Comparison of ENCODE assay signal across 8 cellular contexts in the genomic region with DNA sequence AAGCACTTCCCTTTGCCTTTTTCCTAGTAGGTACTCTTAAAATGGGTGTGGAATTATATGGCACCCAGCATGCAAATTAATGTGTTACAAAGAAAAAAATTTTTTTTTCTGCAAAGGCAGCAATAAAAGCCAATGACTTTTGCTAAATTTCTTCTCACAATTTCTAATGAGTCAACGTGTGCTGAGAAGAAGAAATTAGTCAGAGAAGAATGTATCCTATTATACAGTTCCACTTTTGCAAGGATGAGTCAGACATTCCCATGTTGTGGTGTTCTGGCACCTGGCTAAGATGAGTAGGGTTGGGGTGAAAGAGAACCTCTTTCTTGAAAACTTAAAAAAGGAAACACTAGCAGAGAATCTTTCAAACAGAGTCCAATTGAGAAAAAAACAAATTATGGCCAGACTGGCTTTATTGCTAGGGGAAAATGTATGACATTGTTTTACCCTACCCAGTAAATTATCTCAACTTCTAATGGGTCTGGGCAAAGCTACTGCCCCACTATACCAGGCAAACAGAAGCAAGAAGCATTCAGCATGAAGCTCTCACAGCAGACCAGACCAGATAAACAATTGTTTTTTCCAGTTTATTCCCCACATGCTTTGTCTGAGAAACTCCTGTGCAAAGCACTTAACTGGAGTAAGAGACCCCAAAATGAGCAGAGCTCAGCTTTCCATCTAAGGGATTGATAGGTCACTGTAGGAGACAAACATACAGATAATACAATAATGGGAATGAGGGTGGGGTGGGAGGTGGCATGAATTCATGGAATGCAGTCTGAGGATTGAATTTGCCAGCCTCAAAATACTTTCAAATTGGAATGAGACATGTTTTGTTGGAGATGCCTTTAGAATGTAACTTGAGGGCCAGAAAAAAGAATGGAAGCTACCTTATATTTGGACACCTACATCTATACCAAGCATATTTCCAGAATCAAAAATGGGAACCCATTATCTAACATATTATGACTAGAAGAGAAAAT.
DNase-seq lines count a peak whose midpoint lies in the region; ATAC-seq lines count a peak whose summit lies in the region.

No MANE protein-coding gene starts in this region.

- peak overlapping the region; percentile 35 for H3K4me3 Mint-ChIP-seq in activated T-helper 17 cell treated with anti-CD3 and anti-CD28 coated beads, Interleukin-2, amount 50 U/mL, for 72 hours
- H3K4me3 Mint-ChIP-seq in stimulated activated memory B cell treated with anti-CD40 and anti-IgM and Interleukin-4, amounts not matched to agents 10 μg/mL and 1 μg/mL and 100 μg/mL, for 72 hours, result no peak overlapping the region

- ATAC-seq in HG02623 (IDR thresholded peaks at IDR 0.05; ENCODE audit: unreplicated experiment), result peak; percentile 55
- peak; percentile 98 for ATAC-seq in activated T-helper 17 cell treated with anti-CD3 and anti-CD28 coated beads, Interleukin-2, amount 50 U/mL, for 72 hours (replicated peaks)
- no peak for ATAC-seq in stimulated activated memory B cell treated with anti-CD40 and anti-IgM and Interleukin-4, amounts not matched to agents 10 μg/mL and 1 μg/mL and 100 μg/mL, for 72 hours

- peaks cover 8% of the 10 kb centered on the region for H3K27me3 Mint-ChIP-seq in activated T-helper 17 cell treated with anti-CD3 and anti-CD28 coated beads, Interleukin-2, amount 50 U/mL, for 72 hours
- H3K27me3 Mint-ChIP-seq in stimulated activated memory B cell treated with anti-CD40 and anti-IgM and Interleukin-4, amounts not matched to agents 10 μg/mL and 1 μg/mL and 100 μg/mL, for 72 hours, result peaks cover 18% of the 10 kb centered on the region

- H3K9me3 Mint-ChIP-seq in activated T-helper 17 cell treated with anti-CD3 and anti-CD28 coated beads, Interleukin-2, amount 50 U/mL, for 72 hours, result peaks cover 3% of the 10 kb centered on the region
- H3K9me3 Mint-ChIP-seq in stimulated activated memory B cell treated with anti-CD40 and anti-IgM and Interleukin-4, amounts not matched to agents 10 μg/mL and 1 μg/mL and 100 μg/mL, for 72 hours, result no peaks in the 10 kb centered on the region

- H3K27ac Mint-ChIP-seq in activated T-helper 17 cell treated with anti-CD3 and anti-CD28 coated beads, Interleukin-2, amount 50 U/mL, for 72 hours, result peak overlapping the region; percentile 62
- no peak overlapping the region for H3K27ac Mint-ChIP-seq in stimulated activated memory B cell treated with anti-CD40 and anti-IgM and Interleukin-4, amounts not matched to agents 10 μg/mL and 1 μg/mL and 100 μg/mL, for 72 hours

- DNase-seq in AG08395 (ENCODE audit: low spot score) (peak; percentile 91), kidney tubule cell (ENCODE audit: low spot score) (peak; percentile 94), NCI-H1694 (lab: John Stamatoyannopoulos, UW) (no peak), middle frontal gyrus (ENCODE audit: extremely low spot score, low spot score) (no peak), SK-N-DZ (ENCODE audit: low spot score) (no peak)

- peaks cover 12% of the 10 kb centered on the region for H3K4me1 Mint-ChIP-seq in activated T-helper 17 cell treated with anti-CD3 and anti-CD28 coated beads, Interleukin-2, amount 50 U/mL, for 72 hours
- H3K4me1 Mint-ChIP-seq in stimulated activated memory B cell treated with anti-CD40 and anti-IgM and Interleukin-4, amounts not matched to agents 10 μg/mL and 1 μg/mL and 100 μg/mL, for 72 hours, result no peaks in the 10 kb centered on the region

- no peaks in the 10 kb centered on the region for H3K36me3 Mint-ChIP-seq in activated T-helper 17 cell treated with anti-CD3 and anti-CD28 coated beads, Interleukin-2, amount 50 U/mL, for 72 hours (ENCODE audit: low read depth)
- no peaks in the 10 kb centered on the region for H3K36me3 Mint-ChIP-seq in stimulated activated memory B cell treated with anti-CD40 and anti-IgM and Interleukin-4, amounts not matched to agents 10 μg/mL and 1 μg/mL and 100 μg/mL, for 72 hours

Comparison
In these comparisons a context has a peak if more than half of its experiments do, and no peak if none do; other contexts are left out.
1. DNase-seq: peak in AG08395 (single experiment) and kidney tubule cell (single experiment); none in NCI-H1694 (single experiment), middle frontal gyrus (single experiment) and SK-N-DZ (single experiment).